ENCODE assay signal across 8 cellular contexts in the genomic region with DNA sequence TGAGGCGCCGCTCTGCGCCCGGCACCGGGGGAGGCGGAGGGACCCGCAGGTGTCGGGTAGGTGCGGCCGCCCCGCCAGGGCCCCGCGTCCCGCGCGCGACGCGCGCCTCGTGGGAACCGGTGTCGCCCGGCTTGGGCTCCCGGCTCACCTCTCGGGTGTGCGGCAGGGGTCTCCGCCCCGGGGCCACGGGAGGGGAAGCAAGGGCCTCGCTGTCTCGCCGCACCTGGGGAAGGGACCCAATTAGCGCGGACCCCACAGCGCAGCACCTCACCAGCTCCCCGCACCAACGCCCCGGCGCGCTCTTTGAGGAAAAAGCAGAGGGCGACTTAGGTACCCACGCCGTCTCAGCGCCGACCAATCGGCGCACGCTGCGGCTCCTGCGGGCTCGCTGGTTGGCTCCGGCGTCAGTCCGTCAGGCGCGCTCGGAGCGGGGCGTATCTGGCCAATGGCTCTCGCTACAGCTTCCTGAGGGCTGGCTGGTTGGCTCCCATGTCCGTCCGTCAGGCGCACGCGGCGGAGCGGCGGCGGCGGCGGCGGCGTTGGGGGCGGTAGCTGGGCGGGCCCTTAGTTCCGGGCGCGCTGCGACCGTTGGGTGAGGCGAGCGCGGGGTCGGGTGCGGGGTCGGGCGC. TPM values are rescaled to one million over a fixed set of nuclear protein-coding genes. Genes with fewer than 3 reads are reported as not detected.
DNase-seq lines count a peak whose midpoint lies in the region; ATAC-seq and TF ChIP-seq lines count a peak whose summit lies in the region.

A gene with protein sequence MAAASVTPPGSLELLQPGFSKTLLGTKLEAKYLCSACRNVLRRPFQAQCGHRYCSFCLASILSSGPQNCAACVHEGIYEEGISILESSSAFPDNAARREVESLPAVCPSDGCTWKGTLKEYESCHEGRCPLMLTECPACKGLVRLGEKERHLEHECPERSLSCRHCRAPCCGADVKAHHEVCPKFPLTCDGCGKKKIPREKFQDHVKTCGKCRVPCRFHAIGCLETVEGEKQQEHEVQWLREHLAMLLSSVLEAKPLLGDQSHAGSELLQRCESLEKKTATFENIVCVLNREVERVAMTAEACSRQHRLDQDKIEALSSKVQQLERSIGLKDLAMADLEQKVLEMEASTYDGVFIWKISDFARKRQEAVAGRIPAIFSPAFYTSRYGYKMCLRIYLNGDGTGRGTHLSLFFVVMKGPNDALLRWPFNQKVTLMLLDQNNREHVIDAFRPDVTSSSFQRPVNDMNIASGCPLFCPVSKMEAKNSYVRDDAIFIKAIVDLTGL (plus strand): TSS at position 567 of the 629 bp plus-strand sequence. CDS start 12,225 bp downstream, outside the sequence.

- H3K4me2 ChIP-seq in IMR-90 (ENCODE audit: low read depth, low read length) (peak within 1 kb of the TSS; percentile 97), OCI-LY7 (ENCODE audit: low read length) (peak within 1 kb of the TSS; percentile 79)

- H3K9me3 ChIP-seq in IMR-90 (ENCODE audit: control insufficient read depth, insufficient read depth, low read length) (no peaks in the 10 kb centered on the region), OCI-LY7 (ENCODE audit: low read length) (no peaks in the 10 kb centered on the region), mononuclear cell (ENCODE audit: low read depth, low read length) (no peaks in the 10 kb centered on the region)

- H3K9me2 ChIP-seq in OCI-LY7 (ENCODE audit: insufficient read depth, low read length): no peaks in the 10 kb centered on the region

- peak within 1 kb of the TSS; percentile 21; the same call in 1 of the 2 replicates for H4K91ac ChIP-seq in IMR-90 (ENCODE audit: insufficient read depth, low read depth, low read length)

- peak within 1 kb of the TSS; percentile 7 to 13; a peak in 1 of 4 replicates for H4K8ac ChIP-seq in IMR-90 (ENCODE audit: low read depth in 2 of 2, low read length in 2 of 2)

- 0 out of 2 replicates have a peak, but pooled peaks cover 6% of the 10 kb centered on the region for H3K36me3 ChIP-seq in IMR-90 (ENCODE audit: control insufficient read depth, insufficient read depth, low read length)
- peaks cover 12% of the 10 kb centered on the region for H3K36me3 ChIP-seq in OCI-LY7 (ENCODE audit: insufficient read depth, low read length)

- peak within 1 kb of the TSS; percentile 73 for H3K4me3 ChIP-seq in IMR-90 (ENCODE audit: insufficient read depth, low read depth, low read length)
- H3K4me3 ChIP-seq in OCI-LY7 (ENCODE audit: low read depth, low read length, poor library complexity, severe bottlenecking): peak within 1 kb of the TSS; percentile 96
- H3K4me3 ChIP-seq in epithelial cell of esophagus (ENCODE audit: low read length): peak within 1 kb of the TSS; percentile 68
- H3K4me3 ChIP-seq in mononuclear cell (ENCODE audit: low read length): peak within 1 kb of the TSS; percentile 67

- H4K5ac ChIP-seq in IMR-90 (ENCODE audit: low read depth, low read length): no peak within 1 kb of the TSS

- peaks cover 42% of the 10 kb centered on the region for H3K79me2 ChIP-seq in OCI-LY7 (ENCODE audit: insufficient read depth, low read depth, low read length)

- WGBS in IMR-90 (ENCODE audit: extremely low coverage in 2 of 2, insufficient read length in 1 of 2), 2 experiments: 0% methylated on average over 21 of the region's 88 CpGs; no CpG with 5 or more reads in 1 of the 2 experiments

- peak within 1 kb of the TSS; percentile 95 for H2AK9ac ChIP-seq in IMR-90 (replicated peaks; ENCODE audit: low read depth, low read length, poor library complexity)

- H2AK5ac ChIP-seq in IMR-90 (ENCODE audit: low read depth, low read length): peak within 1 kb of the TSS; percentile 7; the same call in 1 of the 2 replicates

- dilution Hi-C loops in IMR-90 (cut with HindIII; ENCODE audit: low sequenced_read_pairs, unreplicated experiment): no loop called here

- H3K18ac ChIP-seq in IMR-90 (ENCODE audit: low read depth, low read length): no peak within 1 kb of the TSS

- H3K4ac ChIP-seq in IMR-90 (ENCODE audit: low read depth, low read length): peak within 1 kb of the TSS; percentile 41; the same call in 1 of the 2 replicates

- H3K56ac ChIP-seq in IMR-90 (ENCODE audit: extremely low read depth, insufficient read depth, low read length): no peak within 1 kb of the TSS

- TF ChIP-seq RAD21 in IMR-90 (IDR thresholded peaks at IDR 0.05; ENCODE audit: low read length): no peak

- 0 out of 2 replicates have a peak within 1 kb of the TSS, but pooled peaks have one; percentile 2 for H3K14ac ChIP-seq in IMR-90 (replicated peaks; ENCODE audit: low read depth, low read length)

- H3K4me1 ChIP-seq in IMR-90 (ENCODE audit: control insufficient read depth, insufficient read depth, low read length) (peaks cover 13% of the 10 kb centered on the region), OCI-LY7 (ENCODE audit: insufficient read depth, low read length, poor library complexity, severe bottlenecking) (peaks cover 21% of the 10 kb centered on the region), mononuclear cell (ENCODE audit: insufficient read depth, low read length) (peaks cover 46% of the 10 kb centered on the region)

- H3K9ac ChIP-seq in IMR-90 (ENCODE audit: low read depth, low read length): peak within 1 kb of the TSS; percentile 60

- no peaks in the 10 kb centered on the region for H3K27me3 ChIP-seq in IMR-90 (ENCODE audit: control insufficient read depth, insufficient read depth, low read length)
- H3K27me3 ChIP-seq in mononuclear cell (ENCODE audit: insufficient read depth, low read length): no peaks in the 10 kb centered on the region

- TF ChIP-seq CTCF in IMR-90 (conservative IDR thresholded peaks at IDR 0.05; ENCODE audit: low read depth, low read length) (no peak), OCI-LY7 (conservative IDR thresholded peaks at IDR 0.05; ENCODE audit: low read length) (no peak), epithelial cell of esophagus (IDR thresholded peaks at IDR 0.05; ENCODE audit: insufficient read depth, low read depth, low read length, missing control alignments) (no peak)

- H3K79me1 ChIP-seq in IMR-90 (ENCODE audit: low read depth in 1 of 2, low read length in 2 of 2): peaks cover 3 to 36% of the 10 kb centered on the region in 2 experiments

- CTCF ChIA-PET in IMR-90 (lab: Yijun Ruan, JAX) (no interaction called here), OCI-LY7 (lab: Charles Lee; ENCODE audit: unreplicated experiment) (no interaction called here)

- H2BK5ac ChIP-seq in IMR-90 (ENCODE audit: low read depth, low read length, poor library complexity, severe bottlenecking): peak within 1 kb of the TSS; percentile 34

- H4K20me1 ChIP-seq in IMR-90 (ENCODE audit: insufficient read depth, low read length): peaks cover 10% of the 10 kb centered on the region
- peaks cover 10% of the 10 kb centered on the region; the same call in 1 of the 2 replicates for H4K20me1 ChIP-seq in OCI-LY7 (ENCODE audit: insufficient read depth, low read length)

- H2AFZ ChIP-seq in IMR-90 (replicated peaks; ENCODE audit: low read length, poor library complexity) (peak within 1 kb of the TSS; percentile 92), OCI-LY7 (ENCODE audit: low read length) (peak within 1 kb of the TSS; percentile 66; the same call in 1 of the 2 replicates)

- no peak within 1 kb of the TSS for H2BK20ac ChIP-seq in IMR-90 (ENCODE audit: low read depth, low read length)

- no peak for TF ChIP-seq POLR2A in IMR-90 (IDR thresholded peaks at IDR 0.05; ENCODE audit: low read depth, low read length)

- intact Hi-C loops in IMR-90 (cut with micrococcal nuclease): no loop called here
- intact Hi-C loops in OCI-LY7 (cut with micrococcal nuclease; ENCODE audit: unreplicated experiment): loop anchor here (1.0 to 5.0 kb wide), 5 partner anchors 19 to 143 kb away; a partner anchor contains a TSS

- peak; percentile 72 for ATAC-seq in GM21528 (IDR thresholded peaks at IDR 0.05; ENCODE audit: low FRiP score, unreplicated experiment)
- peak; percentile 97 for ATAC-seq in IMR-90 (ENCODE audit: low read depth)

- POLR2A ChIA-PET in IMR-90 (lab: Charles Lee; ENCODE audit: unreplicated experiment) (no interaction called here), OCI-LY7 (lab: Charles Lee) (interaction anchor here (1.2 to 1.4 kb wide), 4 partner anchors 12 to 201 kb away, joined by 3 read pairs; a partner anchor contains a TSS)

- DNase-seq in DMS 273 treated with DMSO at 0.1 percent for 48 hours (lab: John Stamatoyannopoulos, UW) (peak; percentile 85), IMR-90 (peak; percentile 99), OCI-LY7 (ENCODE audit: low spot score) (peak; percentile 99), activated T-cell treated with anti-CD3 and anti-CD28 coated beads for 1 hour (ENCODE audit: low read depth) (peak; percentile 93), epithelial cell of esophagus (ENCODE audit: low read depth) (peak; percentile 100)
- peak; percentile 94 to 96 for DNase-seq in stimulated activated CD8-positive, alpha-beta memory T cell treated with anti-CD3 and anti-CD28 coated beads, Interleukin-2, amount 100 ng/mL, for 48 hours (ENCODE audit: low read depth in 2 of 2)

- peak within 1 kb of the TSS; percentile 59; the same call in 1 of the 2 replicates for H3K23ac ChIP-seq in IMR-90 (ENCODE audit: low read depth, low read length)

- no peak within 1 kb of the TSS for H2BK15ac ChIP-seq in IMR-90 (ENCODE audit: low read depth, low read length)

- no peak within 1 kb of the TSS for H2BK120ac ChIP-seq in IMR-90 (ENCODE audit: low read depth, low read length)

- in situ Hi-C loops in IMR-90 (cut with MboI; ENCODE audit: low sequenced_read_pairs): no loop called here

- H3K9me1 ChIP-seq in IMR-90 (ENCODE audit: insufficient read depth, low read length): 0 out of 2 replicates have a peak, but pooled peaks cover 9% of the 10 kb centered on the region

- peak within 1 kb of the TSS; percentile 66; the same call in 1 of the 2 replicates for H3K27ac ChIP-seq in IMR-90 (ENCODE audit: insufficient read depth, low read length)
- peak within 1 kb of the TSS; percentile 62 for H3K27ac ChIP-seq in OCI-LY7 (ENCODE audit: low read depth, low read length, poor library complexity, severe bottlenecking)

- BruUV-seq in IMR-90 (replicated peaks; lab: Mats Ljungman, UMichigan) (no TSS peak), OCI-LY7 (replicated peaks; lab: Mats Ljungman, UMichigan) (no TSS peak)

TF ChIP-seq in IMR-90, 13 proteins besides CTCF, POLR2A, EP300 and RAD21:
- TF ChIP-seq FOS (IDR thresholded peaks at IDR 0.05; ENCODE audit: low read depth, low read length) (peak; percentile 97), RFX5 (IDR thresholded peaks at IDR 0.05; ENCODE audit: low read depth, low read length) (no peak), MXI1 (IDR thresholded peaks at IDR 0.05; ENCODE audit: borderline replicate concordance, low read depth, low read length) (0 out of 2 replicates have a peak, but pooled peaks have one; percentile 16), BHLHE40 (IDR thresholded peaks at IDR 0.05; ENCODE audit: low read depth, low read length) (peak; percentile 14; the same call in 1 of the 2 replicates)

RNA-seq across cellular contexts. Expression of the gene that starts here (rescaled TPM):
- 5.8 and 6.6 TPM in 2 replicates for total RNA-seq in IMR-90 (2012; rRNA removed)
- polyA plus RNA-seq in IMR-90 (2012; rRNA removed): 12.0 and 12.9 TPM in 2 replicates
- 11.5 and 13.1 TPM in 2 replicates for polyA plus RNA-seq in IMR-90 (2012; cell fraction: cytosol; rRNA removed)
- polyA plus RNA-seq in IMR-90 (2012; cell fraction: nucleus; rRNA removed; ENCODE audit: low replicate concordance): 21.4 and 48.2 TPM in 2 replicates
- total RNA-seq in OCI-LY7 (2014; rRNA removed; shearing (Covaris generic)): 31.4 and 34.7 TPM in 2 replicates
- 40.5 and 43.7 TPM in 2 replicates for total RNA-seq in OCI-LY7 (2022)
- 6.4 TPM for total RNA-seq in mononuclear cell

Comparison
In these comparisons a context has a peak if more than half of its experiments do, and no peak if none do; other contexts are left out.
1. Peak in every context shown above with its lines: DNase-seq, ATAC-seq, H3K4me3 ChIP-seq and H3K27ac ChIP-seq.